In the genomic region with DNA sequence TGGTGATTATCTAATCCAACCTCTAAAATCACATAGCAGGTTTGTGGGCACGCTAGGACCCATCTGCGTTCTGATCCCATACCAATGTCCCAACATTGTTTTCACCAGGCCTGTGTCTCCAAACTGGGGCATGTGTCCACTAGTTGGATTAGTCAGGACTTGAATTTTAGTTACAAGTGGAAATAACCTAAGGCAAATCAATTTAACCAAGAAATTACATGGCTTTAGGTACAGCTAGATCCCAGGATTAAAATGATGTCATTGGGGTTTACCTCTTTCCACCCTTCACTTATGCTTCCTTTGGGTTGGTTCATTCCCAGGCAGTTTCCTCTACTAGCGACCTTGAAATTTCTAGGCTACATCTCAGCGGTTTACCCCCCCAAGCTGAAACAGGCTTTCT, we compare ENCODE assay signal across 20 cellular contexts. TPM values are rescaled to one million over a fixed set of nuclear protein-coding genes. Genes with fewer than 3 reads are reported as not detected.
DNase-seq lines count a peak whose midpoint lies in the region; ATAC-seq and TF ChIP-seq lines count a peak whose summit lies in the region.
"Had no signal": no experiment of that assay in that cellular context is flagged by ENCODE, and none has a peak within 500 bp of the region (broad histone marks: within the 10 kb centered on the region; RNA-seq: fewer than 3 reads in every experiment).

No MANE protein-coding gene starts in this region.

- H3K9ac ChIP-seq in mammary epithelial cell (ENCODE audit: insufficient read depth, low read length) = no peak overlapping the region
- H3K9ac ChIP-seq: BLaER1, GM23248 had no signal

- 41% methylated on average over 4 of the region's 4 CpGs for WGBS in mammary epithelial cell (ENCODE audit: low coverage, missing lambda C conversion rate)

- H3K4me3 Mint-ChIP-seq in MCF 10A (ENCODE audit: unreplicated experiment) = no peak overlapping the region
- H3K4me3 Mint-ChIP-seq: B cell; CD8-positive, alpha-beta T cell had no signal

- H3K27me3 ChIP-seq in breast epithelium = no peaks in the 10 kb centered on the region
- peaks cover 2% of the 10 kb centered on the region for H3K27me3 ChIP-seq in mammary epithelial cell (ENCODE audit: insufficient read depth, low read length)
- H3K27me3 ChIP-seq: BLaER1 had no signal

- H3K27ac Mint-ChIP-seq in MCF 10A (ENCODE audit: low read depth, unreplicated experiment) = no peak overlapping the region
- H3K27ac Mint-ChIP-seq: B cell; CD4-positive, CD25-positive, alpha-beta regulatory T cell; CD8-positive, alpha-beta T cell had no signal

- no TSS peak for BruUV-seq in MCF 10A (replicated peaks; lab: Mats Ljungman, UMichigan)
- TSS peak; percentile 43 for BruUV-seq in mammary epithelial cell (replicated peaks; lab: Mats Ljungman, UMichigan)

- H4K20me1 ChIP-seq in mammary epithelial cell (ENCODE audit: insufficient read depth, low read length) = no peaks in the 10 kb centered on the region
- H4K20me1 ChIP-seq: BLaER1 had no signal

- no peaks in the 10 kb centered on the region for H3K9me3 Mint-ChIP-seq in MCF 10A (ENCODE audit: unreplicated experiment)

- TF ChIP-seq CTCF in MCF 10A (IDR thresholded peaks at IDR 0.05; ENCODE audit: unreplicated experiment) = no peak
- TF ChIP-seq CTCF in breast epithelium (IDR thresholded peaks at IDR 0.05) = no peak
- TF ChIP-seq CTCF in mammary epithelial cell (conservative IDR thresholded peaks at IDR 0.05 in 1 of 2, IDR thresholded peaks at IDR 0.05 in 1 of 2; ENCODE audit: extremely low read depth in 1 of 2, insufficient read depth in 1 of 2, low read depth in 1 of 2, low read length in 2 of 2) = no peak

- H3K27ac ChIP-seq in breast epithelium = no peak overlapping the region
- H3K27ac ChIP-seq in mammary epithelial cell (ENCODE audit: insufficient read depth, low read depth, low read length) = no peak overlapping the region
- no peak overlapping the region for H3K27ac ChIP-seq in epithelial cell of prostate
- H3K27ac ChIP-seq: 22Rv1, BLaER1, C4-2B, GM23248 had no signal

- H3K4me1 ChIP-seq in breast epithelium = no peaks in the 10 kb centered on the region
- H3K4me1 ChIP-seq in mammary epithelial cell (ENCODE audit: insufficient read depth, low read length) = peaks cover 4% of the 10 kb centered on the region
- H3K4me1 ChIP-seq: BLaER1, Caco-2 had no signal

- CTCF ChIA-PET in MCF 10A (lab: Yijun Ruan, JAX) (interaction anchor here (0.7 to 3.1 kb wide), 6 partner anchors 8 to 1845 kb away, joined by 3 to 24 read pairs (median 8); no protein-coding TSS in a partner anchor), mammary epithelial cell (lab: Charles Lee; ENCODE audit: low non-redundant PET) (no interaction called here)

- H3K9me3 ChIP-seq in breast epithelium = no peaks in the 10 kb centered on the region
- H3K9me3 ChIP-seq in mammary epithelial cell (replicated peaks; ENCODE audit: insufficient read depth, low read length) = no peaks in the 10 kb centered on the region

- TF ChIP-seq POLR2A in breast epithelium (IDR thresholded peaks at IDR 0.05) = no peak

- H3K36me3 Mint-ChIP-seq in MCF 10A (ENCODE audit: insufficient read depth, unreplicated experiment) = no peaks in the 10 kb centered on the region
- H3K36me3 Mint-ChIP-seq: CD4-positive, CD25-positive, alpha-beta regulatory T cell; CD8-positive, alpha-beta T cell had no signal

- no peak for ATAC-seq in left lobe of liver
- ATAC-seq in GM21528 (IDR thresholded peaks at IDR 0.05; ENCODE audit: low FRiP score, unreplicated experiment) = no peak
- ATAC-seq: CD8-positive, alpha-beta T cell had no signal

- H3K4me3 ChIP-seq in breast epithelium (no peak overlapping the region), mammary epithelial cell (replicated peaks in 1 of 3; ENCODE audit: insufficient read depth in 1 of 3, low read depth in 2 of 3, low read length in 3 of 3) (no peak overlapping the region)
- H3K4me3 ChIP-seq: BLaER1, GM23248 had no signal

- no peaks in the 10 kb centered on the region for H3K36me3 ChIP-seq in breast epithelium
- H3K36me3 ChIP-seq in mammary epithelial cell (ENCODE audit: insufficient read depth, low read length) = no peaks in the 10 kb centered on the region
- H3K36me3 ChIP-seq: BLaER1 had no signal

- peak overlapping the region; percentile 34 for H3K4me2 ChIP-seq in mammary epithelial cell (ENCODE audit: insufficient read depth, low read depth, low read length)
- H3K4me2 ChIP-seq: BLaER1 had no signal

- DNase-seq in MCF 10A (ENCODE audit: unreplicated experiment) = peak; percentile 5
- no peak for DNase-seq in breast epithelium (ENCODE audit: low spot score in 2 of 2)
- DNase-seq in mammary epithelial cell = peak; percentile 94
- peak; percentile 49 for DNase-seq in epithelial cell of prostate (ENCODE audit: low read depth, low spot score)
- DNase-seq in OCI-M1 (lab: John Stamatoyannopoulos, UW) = no peak
- DNase-seq in left lobe of liver (ENCODE audit: low spot score) = no peak
- DNase-seq in NCI-H526 treated with DMSO at 0.1 percent for 48 hours (lab: John Stamatoyannopoulos, UW) = no peak
- DNase-seq: Caco-2; CD4-positive, CD25-positive, alpha-beta regulatory T cell; CD8-positive, alpha-beta T cell; DMS153; DND-41; GM23248; H7; HCEC 1CT had no signal

- dilution Hi-C loops in mammary epithelial cell (cut with HindIII; ENCODE audit: low sequenced_read_pairs) = no loop called here

- H3K27me3 Mint-ChIP-seq in MCF 10A (ENCODE audit: insufficient read depth, unreplicated experiment) = no peaks in the 10 kb centered on the region

- in situ Hi-C loops in mammary epithelial cell (cut with MboI; ENCODE audit: low sequenced_read_pairs in 2 of 2) = no loop called here

- intact Hi-C loops in MCF 10A (cut with micrococcal nuclease) = no loop called here
- intact Hi-C loops in breast epithelium (cut with DNase I; ENCODE audit: low total_unique reads) = no loop called here
- intact Hi-C loops in mammary epithelial cell (cut with micrococcal nuclease) = no loop called here

- POLR2A ChIA-PET in MCF 10A (lab: Yijun Ruan, JAX) = interaction anchor here (0.6 kb wide), 1 partner anchor 126 kb away, joined by 3 read pairs; no protein-coding TSS in a partner anchor

- no peaks in the 10 kb centered on the region for H3K4me1 Mint-ChIP-seq in MCF 10A (ENCODE audit: insufficient read depth, unreplicated experiment)
- H3K4me1 Mint-ChIP-seq: B cell; CD4-positive, CD25-positive, alpha-beta regulatory T cell had no signal

- H3K79me2 ChIP-seq in mammary epithelial cell (ENCODE audit: insufficient read depth, low read length) = no peaks in the 10 kb centered on the region

- H2AFZ ChIP-seq in mammary epithelial cell (ENCODE audit: low read depth, low read length) = no peak overlapping the region
- H2AFZ ChIP-seq: GM23248 had no signal

RNA-seq across cellular contexts. Expression of a gene that starts 47.2 kb away (rescaled TPM):
- total RNA-seq in MCF 10A (2022) = 2.1 and 5.4 TPM in 2 replicates
- 10 to 100 TPM; 10.7 to 20.8 (median 19.0) TPM for total RNA-seq in breast epithelium
- 1 to 10 TPM; 2.5 to 6.3 TPM for total RNA-seq in mammary epithelial cell
- 3.3 TPM for polyA plus RNA-seq in mammary epithelial cell
- 10.2 TPM for polyA minus RNA-seq in mammary epithelial cell
- total RNA-seq in left lobe of liver = 3.7 TPM

Comparison
In these comparisons a context has a peak if more than half of its experiments do, and no peak if none do; other contexts are left out.
1. DNase-seq: peak in MCF 10A (single experiment), mammary epithelial cell (single experiment) and epithelial cell of prostate (single experiment); none in breast epithelium (0 of 2), OCI-M1 (single experiment), left lobe of liver (single experiment) and NCI-H526 treated with DMSO at 0.1 percent for 48 hours (single experiment).